ENCODE assay signal across 8 cellular contexts in genomic region chr12:49055978-49056754, GRCh38.
DNase-seq lines count a peak whose midpoint lies in the region; ATAC-seq lines count a peak whose summit lies in the region.

No MANE protein-coding gene starts in this region.

- ATAC-seq in GM21390 (IDR thresholded peaks at IDR 0.05; ENCODE audit: unreplicated experiment), result peak; percentile 69

- DNase-seq in ELF-1 (ENCODE audit: low read depth, low spot score) (peak; percentile 65), HuH-7 (ENCODE audit: low spot score) (peak; percentile 85), T-helper 9 cell (peak; percentile 24), inferior parietal cortex (ENCODE audit: extremely low spot score) (peak; percentile 73), HPDE6-E6E7 (ENCODE audit: extremely low spot score) (no peak)
- DNase-seq in central memory CD4-positive, alpha-beta T cell, result peak; percentile 57
- DNase-seq in stimulated activated CD4-positive, alpha-beta T cell treated with anti-CD3 and anti-CD28 coated beads, Interleukin-15, amount 100 ng/mL, for 48 hours (ENCODE audit: low read depth in 2 of 2), result peak; percentile 25 to 35
